Comparison of ENCODE assay signal across 1 cellular context in the genomic region with DNA sequence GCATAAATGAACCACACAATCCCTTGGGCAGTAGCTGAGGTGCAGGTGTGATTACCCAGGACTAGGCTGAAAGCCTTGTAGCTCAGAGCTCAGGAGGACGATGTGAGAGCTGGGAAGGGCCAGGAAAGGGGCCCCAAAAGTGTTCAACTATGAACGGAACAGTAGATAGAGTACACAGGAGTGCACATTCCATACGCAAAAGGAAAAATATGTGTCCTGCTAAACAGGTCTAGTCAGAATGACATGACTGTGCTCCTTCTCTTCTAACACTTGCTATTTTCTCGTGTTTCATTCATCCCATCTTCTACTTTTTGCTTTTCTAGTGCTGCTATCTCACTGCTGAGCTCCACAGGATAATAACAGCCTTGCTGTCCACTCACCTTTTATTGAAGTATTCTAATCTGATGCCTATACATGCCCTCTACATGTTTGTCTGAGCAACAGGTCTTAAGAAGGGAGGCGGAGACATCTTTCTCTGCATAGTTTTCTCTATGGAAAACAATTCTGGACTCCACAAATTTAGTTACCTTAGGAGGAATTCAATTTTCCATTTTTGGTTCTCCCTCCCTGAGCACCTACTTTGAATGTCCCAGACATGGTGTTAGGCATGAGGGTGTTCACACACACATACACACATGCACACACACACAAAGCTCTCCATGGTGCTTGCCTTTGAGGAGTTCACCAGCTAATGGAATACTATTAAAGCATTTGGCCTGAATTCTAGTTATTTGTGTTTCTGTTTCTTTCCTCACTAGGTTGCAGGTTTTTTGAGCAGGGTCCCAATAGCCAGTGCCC.
TF ChIP-seq lines count a peak whose summit lies in the region.

No MANE protein-coding gene starts in this region.

TF ChIP-seq in liver, 16 proteins besides CTCF, POLR2A, EP300 and RAD21 (continued from another document):
- TF ChIP-seq ATF3 (IDR thresholded peaks at IDR 0.05) (no peak), GABPA (IDR thresholded peaks at IDR 0.05 in 1 of 2, conservative IDR thresholded peaks at IDR 0.05 in 1 of 2) (no peak), HNF4G (IDR thresholded peaks at IDR 0.05) (no peak), NR2F2 (IDR thresholded peaks at IDR 0.05) (no peak)
